Comparison of ENCODE assay signal across 1 cellular context in the genomic region with DNA sequence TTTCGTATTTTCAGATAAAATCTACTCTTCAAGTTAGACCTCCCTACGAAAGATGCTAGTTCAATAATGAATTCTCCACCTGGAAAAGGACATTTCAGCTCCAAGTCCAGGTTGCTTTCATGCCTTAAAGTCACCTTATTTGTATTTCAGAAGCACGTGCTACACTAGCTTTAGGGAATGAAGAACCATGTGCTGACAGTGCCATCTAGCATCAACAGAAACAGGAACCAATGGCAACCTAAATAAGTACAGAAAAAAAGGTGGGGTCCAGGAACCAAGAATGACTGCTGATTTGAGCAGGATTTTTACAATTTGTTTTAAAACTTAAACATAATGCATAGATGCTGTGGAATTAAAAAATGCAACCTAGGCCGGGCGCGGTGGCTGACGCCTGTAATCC.
TF ChIP-seq lines count a peak whose summit lies in the region.

No MANE protein-coding gene starts in this region.

TF ChIP-seq in GM23338, 12 proteins besides CTCF, POLR2A, EP300 and RAD21 (continued from another document):
- TF ChIP-seq, protein P1, sequence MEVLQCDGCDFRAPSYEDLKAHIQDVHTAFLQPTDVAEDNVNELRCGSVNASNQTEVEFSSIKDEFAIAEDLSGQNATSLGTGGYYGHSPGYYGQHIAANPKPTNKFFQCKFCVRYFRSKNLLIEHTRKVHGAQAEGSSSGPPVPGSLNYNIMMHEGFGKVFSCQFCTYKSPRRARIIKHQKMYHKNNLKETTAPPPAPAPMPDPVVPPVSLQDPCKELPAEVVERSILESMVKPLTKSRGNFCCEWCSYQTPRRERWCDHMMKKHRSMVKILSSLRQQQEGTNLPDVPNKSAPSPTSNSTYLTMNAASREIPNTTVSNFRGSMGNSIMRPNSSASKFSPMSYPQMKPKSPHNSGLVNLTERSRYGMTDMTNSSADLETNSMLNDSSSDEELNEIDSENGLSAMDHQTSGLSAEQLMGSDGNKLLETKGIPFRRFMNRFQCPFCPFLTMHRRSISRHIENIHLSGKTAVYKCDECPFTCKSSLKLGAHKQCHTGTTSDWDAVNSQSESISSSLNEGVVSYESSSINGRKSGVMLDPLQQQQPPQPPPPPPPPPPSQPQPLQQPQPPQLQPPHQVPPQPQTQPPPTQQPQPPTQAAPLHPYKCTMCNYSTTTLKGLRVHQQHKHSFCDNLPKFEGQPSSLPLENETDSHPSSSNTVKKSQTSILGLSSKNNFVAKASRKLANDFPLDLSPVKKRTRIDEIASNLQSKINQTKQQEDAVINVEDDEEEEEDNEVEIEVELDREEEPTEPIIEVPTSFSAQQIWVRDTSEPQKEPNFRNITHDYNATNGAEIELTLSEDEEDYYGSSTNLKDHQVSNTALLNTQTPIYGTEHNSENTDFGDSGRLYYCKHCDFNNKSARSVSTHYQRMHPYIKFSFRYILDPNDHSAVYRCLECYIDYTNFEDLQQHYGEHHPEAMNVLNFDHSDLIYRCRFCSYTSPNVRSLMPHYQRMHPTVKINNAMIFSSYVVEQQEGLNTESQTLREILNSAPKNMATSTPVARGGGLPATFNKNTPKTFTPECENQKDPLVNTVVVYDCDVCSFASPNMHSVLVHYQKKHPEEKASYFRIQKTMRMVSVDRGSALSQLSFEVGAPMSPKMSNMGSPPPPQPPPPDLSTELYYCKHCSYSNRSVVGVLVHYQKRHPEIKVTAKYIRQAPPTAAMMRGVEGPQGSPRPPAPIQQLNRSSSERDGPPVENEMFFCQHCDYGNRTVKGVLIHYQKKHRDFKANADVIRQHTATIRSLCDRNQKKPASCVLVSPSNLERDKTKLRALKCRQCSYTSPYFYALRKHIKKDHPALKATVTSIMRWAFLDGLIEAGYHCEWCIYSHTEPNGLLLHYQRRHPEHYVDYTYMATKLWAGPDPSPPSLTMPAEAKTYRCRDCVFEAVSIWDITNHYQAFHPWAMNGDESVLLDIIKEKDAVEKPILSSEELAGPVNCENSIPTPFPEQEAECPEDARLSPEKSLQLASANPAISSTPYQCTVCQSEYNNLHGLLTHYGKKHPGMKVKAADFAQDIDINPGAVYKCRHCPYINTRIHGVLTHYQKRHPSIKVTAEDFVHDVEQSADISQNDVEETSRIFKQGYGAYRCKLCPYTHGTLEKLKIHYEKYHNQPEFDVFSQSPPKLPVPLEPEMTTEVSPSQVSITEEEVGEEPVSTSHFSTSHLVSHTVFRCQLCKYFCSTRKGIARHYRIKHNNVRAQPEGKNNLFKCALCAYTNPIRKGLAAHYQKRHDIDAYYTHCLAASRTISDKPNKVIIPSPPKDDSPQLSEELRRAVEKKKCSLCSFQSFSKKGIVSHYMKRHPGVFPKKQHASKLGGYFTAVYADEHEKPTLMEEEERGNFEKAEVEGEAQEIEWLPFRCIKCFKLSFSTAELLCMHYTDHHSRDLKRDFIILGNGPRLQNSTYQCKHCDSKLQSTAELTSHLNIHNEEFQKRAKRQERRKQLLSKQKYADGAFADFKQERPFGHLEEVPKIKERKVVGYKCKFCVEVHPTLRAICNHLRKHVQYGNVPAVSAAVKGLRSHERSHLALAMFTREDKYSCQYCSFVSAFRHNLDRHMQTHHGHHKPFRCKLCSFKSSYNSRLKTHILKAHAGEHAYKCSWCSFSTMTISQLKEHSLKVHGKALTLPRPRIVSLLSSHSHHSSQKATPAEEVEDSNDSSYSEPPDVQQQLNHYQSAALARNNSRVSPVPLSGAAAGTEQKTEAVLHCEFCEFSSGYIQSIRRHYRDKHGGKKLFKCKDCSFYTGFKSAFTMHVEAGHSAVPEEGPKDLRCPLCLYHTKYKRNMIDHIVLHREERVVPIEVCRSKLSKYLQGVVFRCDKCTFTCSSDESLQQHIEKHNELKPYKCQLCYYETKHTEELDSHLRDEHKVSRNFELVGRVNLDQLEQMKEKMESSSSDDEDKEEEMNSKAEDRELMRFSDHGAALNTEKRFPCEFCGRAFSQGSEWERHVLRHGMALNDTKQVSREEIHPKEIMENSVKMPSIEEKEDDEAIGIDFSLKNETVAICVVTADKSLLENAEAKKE (CRISPR knock-in tag; IDR thresholded peaks at IDR 0.05), result no peak
- TF ChIP-seq CREB1 (CRISPR knock-in tag; IDR thresholded peaks at IDR 0.05; ENCODE audit: low read depth) (no peak), EZH2 (IDR thresholded peaks at IDR 0.05; ENCODE audit: low read depth, unreplicated experiment) (no peak), EZH2phosphoT487 (IDR thresholded peaks at IDR 0.05; ENCODE audit: unreplicated experiment) (no peak), ZNF331 (CRISPR knock-in tag; IDR thresholded peaks at IDR 0.05; ENCODE audit: low read depth) (no peak), POLR2AphosphoS5 (IDR thresholded peaks at IDR 0.05; ENCODE audit: low read depth) (no peak), JUNB (IDR thresholded peaks at IDR 0.05; ENCODE audit: unreplicated experiment) (no peak), ZNF114 (CRISPR knock-in tag; IDR thresholded peaks at IDR 0.05) (no peak)
- TF ChIP-seq, protein P2, sequence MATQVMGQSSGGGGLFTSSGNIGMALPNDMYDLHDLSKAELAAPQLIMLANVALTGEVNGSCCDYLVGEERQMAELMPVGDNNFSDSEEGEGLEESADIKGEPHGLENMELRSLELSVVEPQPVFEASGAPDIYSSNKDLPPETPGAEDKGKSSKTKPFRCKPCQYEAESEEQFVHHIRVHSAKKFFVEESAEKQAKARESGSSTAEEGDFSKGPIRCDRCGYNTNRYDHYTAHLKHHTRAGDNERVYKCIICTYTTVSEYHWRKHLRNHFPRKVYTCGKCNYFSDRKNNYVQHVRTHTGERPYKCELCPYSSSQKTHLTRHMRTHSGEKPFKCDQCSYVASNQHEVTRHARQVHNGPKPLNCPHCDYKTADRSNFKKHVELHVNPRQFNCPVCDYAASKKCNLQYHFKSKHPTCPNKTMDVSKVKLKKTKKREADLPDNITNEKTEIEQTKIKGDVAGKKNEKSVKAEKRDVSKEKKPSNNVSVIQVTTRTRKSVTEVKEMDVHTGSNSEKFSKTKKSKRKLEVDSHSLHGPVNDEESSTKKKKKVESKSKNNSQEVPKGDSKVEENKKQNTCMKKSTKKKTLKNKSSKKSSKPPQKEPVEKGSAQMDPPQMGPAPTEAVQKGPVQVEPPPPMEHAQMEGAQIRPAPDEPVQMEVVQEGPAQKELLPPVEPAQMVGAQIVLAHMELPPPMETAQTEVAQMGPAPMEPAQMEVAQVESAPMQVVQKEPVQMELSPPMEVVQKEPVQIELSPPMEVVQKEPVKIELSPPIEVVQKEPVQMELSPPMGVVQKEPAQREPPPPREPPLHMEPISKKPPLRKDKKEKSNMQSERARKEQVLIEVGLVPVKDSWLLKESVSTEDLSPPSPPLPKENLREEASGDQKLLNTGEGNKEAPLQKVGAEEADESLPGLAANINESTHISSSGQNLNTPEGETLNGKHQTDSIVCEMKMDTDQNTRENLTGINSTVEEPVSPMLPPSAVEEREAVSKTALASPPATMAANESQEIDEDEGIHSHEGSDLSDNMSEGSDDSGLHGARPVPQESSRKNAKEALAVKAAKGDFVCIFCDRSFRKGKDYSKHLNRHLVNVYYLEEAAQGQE (IDR thresholded peaks at IDR 0.05; ENCODE audit: unreplicated experiment), result no peak
